13 cellular contexts compared by ENCODE assay signal in the genomic region with DNA sequence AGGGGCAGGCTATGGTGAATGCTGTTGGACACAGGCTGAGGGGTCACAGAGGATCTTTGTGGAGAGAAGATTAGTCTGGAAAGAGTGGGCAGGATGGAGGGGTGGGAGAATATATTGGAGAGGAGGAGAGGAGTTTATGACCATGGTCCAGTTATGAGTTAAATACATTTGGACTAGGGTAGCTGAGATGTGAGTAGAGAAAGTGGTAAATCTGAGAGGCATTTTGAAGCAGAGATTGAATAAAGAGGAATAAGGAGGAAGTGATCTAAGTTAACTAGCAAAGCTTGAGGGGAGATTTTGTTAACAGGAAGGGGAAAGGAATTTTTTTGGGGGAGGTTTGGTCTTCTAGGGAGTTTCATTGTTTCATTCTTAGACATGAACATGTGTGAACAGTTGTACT. TPM values are rescaled to one million over a fixed set of nuclear protein-coding genes. Genes with fewer than 3 reads are reported as not detected.
DNase-seq lines count a peak whose midpoint lies in the region; ATAC-seq and TF ChIP-seq lines count a peak whose summit lies in the region.
"Had no signal": no experiment of that assay in that cellular context is flagged by ENCODE, and none has a peak within 500 bp of the region (broad histone marks: within the 10 kb centered on the region; RNA-seq: fewer than 3 reads in every experiment).

No MANE protein-coding gene starts in this region.

- H3K4me2 ChIP-seq in GM23248 (ENCODE audit: unreplicated experiment) (peak overlapping the region; percentile 69), SU-DHL-6 (ENCODE audit: low read depth, low read length, poor library complexity, severe bottlenecking) (peak overlapping the region; percentile 100)

- no peak for TF ChIP-seq POLR2A in testis (IDR thresholded peaks at IDR 0.05)

- in situ Hi-C loops in GM23248 (cut with MboI), result loop anchor here (25.0 kb wide), 1 partner anchor 339 kb away; the partner anchor contains the start of gene CCDC83

- no peak overlapping the region for H3K4me3 Mint-ChIP-seq in activated T-cell treated with anti-CD3 and anti-CD28 coated beads, Interleukin-2, amount 50 U/mL, for 4 hours
- no peak overlapping the region for H3K4me3 Mint-ChIP-seq in CD14-positive monocyte
- H3K4me3 Mint-ChIP-seq: HFFc6 had no signal

- H3K9me3 Mint-ChIP-seq in activated T-cell treated with anti-CD3 and anti-CD28 coated beads, Interleukin-2, amount 50 U/mL, for 4 hours, result no peaks in the 10 kb centered on the region
- H3K9me3 Mint-ChIP-seq in CD14-positive monocyte, result no peaks in the 10 kb centered on the region
- H3K9me3 Mint-ChIP-seq: HFFc6 had no signal

- H3K27ac ChIP-seq in GM23248 (no peak overlapping the region), SU-DHL-6 (ENCODE audit: low read depth, low read length) (peak overlapping the region; percentile 72; the same call in 1 of the 2 replicates), neutrophil (peak overlapping the region; percentile 99), testis (no peak overlapping the region)

- H3K9me3 ChIP-seq in GM23248 (ENCODE audit: low read depth), result no peaks in the 10 kb centered on the region
- H3K9me3 ChIP-seq in SU-DHL-6 (ENCODE audit: insufficient read depth, low read length), result no peaks in the 10 kb centered on the region
- no peaks in the 10 kb centered on the region for H3K9me3 ChIP-seq in neutrophil
- H3K9me3 ChIP-seq in testis, result no peaks in the 10 kb centered on the region

- H3K79me2 ChIP-seq in GM23248 (ENCODE audit: insufficient read depth), result no peaks in the 10 kb centered on the region
- no peaks in the 10 kb centered on the region for H3K79me2 ChIP-seq in SU-DHL-6 (ENCODE audit: insufficient read depth, low read length)

- no peak overlapping the region for H3K9ac ChIP-seq in GM23248
- H3K9ac ChIP-seq in SU-DHL-6 (ENCODE audit: low read length), result peak overlapping the region; percentile 63; the same call in 1 of the 2 replicates

- intact Hi-C loops in CD14-positive monocyte (cut with micrococcal nuclease), result loop anchor here (5.0 kb wide), 3 partner anchors 59 to 159 kb away; partner anchors contain the start of gene PICALM (in 2 of the 2)
- intact Hi-C loops in testis (cut with DNase I; ENCODE audit: low total_unique reads), result no loop called here

- no peaks in the 10 kb centered on the region for H3K27me3 Mint-ChIP-seq in activated T-cell treated with anti-CD3 and anti-CD28 coated beads, Interleukin-2, amount 50 U/mL, for 4 hours (ENCODE audit: low read depth)
- H3K27me3 Mint-ChIP-seq in CD14-positive monocyte (ENCODE audit: low read depth in 3 of 3), result no peaks in the 10 kb centered on the region

- TF ChIP-seq CTCF in SU-DHL-6 (IDR thresholded peaks at IDR 0.05; ENCODE audit: insufficient read depth, low read length, poor library complexity, severe bottlenecking), result no peak
- no peak for TF ChIP-seq CTCF in neutrophil (IDR thresholded peaks at IDR 0.05)
- TF ChIP-seq CTCF in CD14-positive monocyte (IDR thresholded peaks at IDR 0.05), result no peak
- TF ChIP-seq CTCF in testis (IDR thresholded peaks at IDR 0.05), result no peak

- H3K36me3 Mint-ChIP-seq in activated T-cell treated with anti-CD3 and anti-CD28 coated beads, Interleukin-2, amount 50 U/mL, for 4 hours (ENCODE audit: insufficient read depth), result no peaks in the 10 kb centered on the region
- peaks cover 0 to 1% of the 10 kb centered on the region in 2 donors for H3K36me3 Mint-ChIP-seq in CD14-positive monocyte

- no peaks in the 10 kb centered on the region; the same call in 1 of the 2 replicates for H3F3A ChIP-seq in GM23248 (ENCODE audit: insufficient read depth)
- peaks cover 4% of the 10 kb centered on the region; the same call in 1 of the 2 replicates for H3F3A ChIP-seq in SU-DHL-6 (ENCODE audit: insufficient read depth)

- H3K4me3 ChIP-seq in GM23248 (no peak overlapping the region), SU-DHL-6 (ENCODE audit: insufficient read depth, low read length, poor library complexity, severe bottlenecking) (no peak overlapping the region), neutrophil (ENCODE audit: low read depth in 1 of 2, low read length in 1 of 2) (peak overlapping the region; percentile 58 to 64), testis (no peak overlapping the region)

- H3K36me3 ChIP-seq in GM23248 (ENCODE audit: low read depth) (no peaks in the 10 kb centered on the region), SU-DHL-6 (ENCODE audit: low read length) (no peaks in the 10 kb centered on the region), neutrophil (no peaks in the 10 kb centered on the region), testis (ENCODE audit: low read depth, missing control alignments) (no peaks in the 10 kb centered on the region)

- DNase-seq in CD1c-positive myeloid dendritic cell (ENCODE audit: extremely low spot score), result peak; percentile 60
- DNase-seq in GM23248, result no peak
- no peak for DNase-seq in activated T-cell treated with anti-CD3 and anti-CD28 coated beads, Interleukin-2, amount 50 U/mL, for 4 hours
- no peak for DNase-seq in CD14-positive monocyte (ENCODE audit: low spot score)
- no peak for DNase-seq in testis
- no peak for DNase-seq in AG08395 (ENCODE audit: low spot score)
- DNase-seq: HFFc6, NCI-H1092 treated with DMSO at 0.1 percent for 48 hours, NCI-H1694 treated with DMSO at 0.1 percent for 48 hours, NCI-H446 treated with DMSO at 0.1 percent for 48 hours, NCI-H748 treated with DMSO at 0.1 percent for 48 hours had no signal

- H3K27me3 ChIP-seq in GM23248 (replicated peaks; ENCODE audit: insufficient read depth), result no peaks in the 10 kb centered on the region
- H3K27me3 ChIP-seq in SU-DHL-6 (ENCODE audit: low read length), result no peaks in the 10 kb centered on the region
- H3K27me3 ChIP-seq in neutrophil, result no peaks in the 10 kb centered on the region
- H3K27me3 ChIP-seq in testis, result no peaks in the 10 kb centered on the region

- peaks cover 17% of the 10 kb centered on the region for H3K4me1 ChIP-seq in GM23248 (ENCODE audit: insufficient read depth)
- peaks cover 74 to 78% of the 10 kb centered on the region in 2 experiments for H3K4me1 ChIP-seq in neutrophil (ENCODE audit: control insufficient read depth in 1 of 2, insufficient read depth in 1 of 2, low read depth in 1 of 2, low read length in 1 of 2)
- no peaks in the 10 kb centered on the region for H3K4me1 ChIP-seq in testis

- H4K20me1 ChIP-seq in GM23248 (ENCODE audit: insufficient read depth) (no peaks in the 10 kb centered on the region), SU-DHL-6 (ENCODE audit: low read depth, low read length) (no peaks in the 10 kb centered on the region)

- no peak for ATAC-seq in activated T-cell treated with anti-CD3 and anti-CD28 coated beads, Interleukin-2, amount 50 U/mL, for 4 hours

- H2AFZ ChIP-seq in GM23248, result peak overlapping the region; percentile 80
- peak overlapping the region; percentile 97 for H2AFZ ChIP-seq in SU-DHL-6 (ENCODE audit: low read depth, low read length, severe bottlenecking)

- H3K4me1 Mint-ChIP-seq in activated T-cell treated with anti-CD3 and anti-CD28 coated beads, Interleukin-2, amount 50 U/mL, for 4 hours (ENCODE audit: low read depth), result no peaks in the 10 kb centered on the region
- H3K4me1 Mint-ChIP-seq in CD14-positive monocyte, result peaks cover 24% of the 10 kb centered on the region

- H3K27ac Mint-ChIP-seq in CD14-positive monocyte, result no peak overlapping the region
- H3K27ac Mint-ChIP-seq: HFFc6 had no signal

- no peaks in the 10 kb centered on the region for H3K9me2 ChIP-seq in GM23248 (ENCODE audit: insufficient read depth)
- H3K9me2 ChIP-seq in SU-DHL-6 (replicated peaks; ENCODE audit: insufficient read depth, low read length), result no peaks in the 10 kb centered on the region

RNA-seq across cellular contexts. Expression of gene EED, which starts 43.2 kb away (rescaled TPM):
- 15.0 and 24.0 TPM in 2 replicates for total RNA-seq in GM23248 (2014; rRNA removed; shearing (Covaris generic))
- polyA plus RNA-seq in GM23248 (2016; fragmentation: Nextera tagmentation; extraction: Ambion mirVana) (19.4 and 20.1 TPM in 2 replicates), CD14-positive monocyte (1 to 10 TPM; 2.3 to 5.1 TPM), testis (ENCODE audit: insufficient read depth, low read depth, low replicate concordance) (19.0 TPM)
- 100 to 1,000 TPM; 171 to 197 (median 175) TPM for total RNA-seq in activated T-cell treated with anti-CD3 and anti-CD28 coated beads, Interleukin-2, amount 50 U/mL, for 4 hours
- total RNA-seq in testis, result 10 to 100 TPM; 29.9 to 38.0 TPM

Comparison
In these comparisons a context has a peak if more than half of its experiments do, and no peak if none do; other contexts are left out.
1. H3K27ac ChIP-seq: peak in SU-DHL-6 (single experiment) and neutrophil (single experiment); none in GM23248 (single experiment) and testis (0 of 2).
2. H3K4me3 ChIP-seq: peak in neutrophil (2 of 2); none in GM23248 (single experiment), SU-DHL-6 (single experiment) and testis (0 of 2).